In genomic region chr5:133081716-133082115, GRCh38 we compare ENCODE assay signal across 1 cellular context.
TF ChIP-seq lines count a peak whose summit lies in the region.

No MANE protein-coding gene starts in this region.

TF ChIP-seq in IMR-90, 13 proteins besides CTCF, POLR2A, EP300 and RAD21:
- TF ChIP-seq MAZ (IDR thresholded peaks at IDR 0.05; ENCODE audit: borderline replicate concordance, low read depth, low read length) (no peak), RFX5 (IDR thresholded peaks at IDR 0.05; ENCODE audit: low read depth, low read length) (no peak), SMC3 (IDR thresholded peaks at IDR 0.05; ENCODE audit: low read depth, low read length) (no peak), FOS (IDR thresholded peaks at IDR 0.05; ENCODE audit: low read depth, low read length) (no peak), BHLHE40 (IDR thresholded peaks at IDR 0.05; ENCODE audit: low read depth, low read length) (no peak), CHD1 (IDR thresholded peaks at IDR 0.05; ENCODE audit: low read depth, low read length) (no peak), MXI1 (IDR thresholded peaks at IDR 0.05; ENCODE audit: borderline replicate concordance, low read depth, low read length) (no peak), NFE2L2 (IDR thresholded peaks at IDR 0.05; ENCODE audit: low read depth, low read length) (no peak), USF2 (IDR thresholded peaks at IDR 0.05; ENCODE audit: low read depth, low read length) (no peak), RCOR1 (IDR thresholded peaks at IDR 0.05; ENCODE audit: insufficient replicate concordance, low read length) (no peak)
